ENCODE assay signal across 18 cellular contexts in the genomic region with DNA sequence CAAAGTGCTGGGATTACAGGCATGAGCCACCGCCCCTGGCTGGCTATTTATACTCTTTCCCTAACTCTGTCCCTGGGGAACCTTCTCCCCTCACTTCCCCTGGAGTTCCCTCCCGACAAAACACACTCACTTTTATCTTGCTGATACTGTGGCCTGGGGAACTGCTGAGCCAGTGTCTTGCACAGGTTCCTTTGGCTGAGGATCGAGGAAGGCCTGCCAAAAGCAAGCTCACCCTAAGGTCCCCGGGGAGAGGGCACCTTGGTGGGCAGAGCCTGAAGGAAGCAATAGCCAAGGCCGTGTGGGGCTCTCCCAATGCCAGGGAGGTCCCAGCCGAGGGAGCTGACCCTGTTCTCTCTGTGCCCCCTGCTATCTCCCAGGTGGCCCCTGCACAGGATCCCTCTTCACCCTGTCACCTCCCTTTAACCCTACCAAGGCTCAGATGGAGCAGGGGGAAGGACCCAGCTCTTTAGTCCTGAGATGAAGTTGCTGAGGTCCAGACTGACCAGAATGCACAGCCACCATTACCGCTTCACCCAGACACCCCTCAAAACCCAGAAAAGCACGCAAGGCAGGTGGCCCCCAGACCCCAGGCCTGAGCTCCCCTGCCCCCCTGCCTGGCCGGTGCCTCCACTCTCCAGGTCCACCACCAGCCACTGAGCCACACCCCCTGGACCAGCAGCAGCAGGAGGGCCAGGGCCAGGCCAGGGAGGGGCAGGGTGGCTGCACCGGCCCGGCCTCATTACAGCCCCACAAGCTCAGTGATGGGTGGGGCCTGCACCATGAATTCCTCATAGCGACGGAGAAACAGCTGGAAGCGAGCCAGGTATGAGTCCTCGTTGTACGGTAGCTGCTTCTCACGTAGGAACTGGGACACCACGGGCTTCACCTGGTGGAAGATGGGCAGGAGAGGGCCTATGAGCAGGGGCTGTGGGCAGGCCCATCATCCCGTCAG. TPM values are rescaled to one million over a fixed set of nuclear protein-coding genes. Genes with fewer than 3 reads are reported as not detected.
DNase-seq lines count a peak whose midpoint lies in the region; ATAC-seq and TF ChIP-seq lines count a peak whose summit lies in the region.
"Had no signal": no experiment of that assay in that cellular context is flagged by ENCODE, and none has a peak within 500 bp of the region (broad histone marks: within the 10 kb centered on the region; RNA-seq: fewer than 3 reads in every experiment).

No MANE protein-coding gene starts in this region.

- intact Hi-C loops in body of pancreas (cut with DNase I), result no loop called here
- intact Hi-C loops in left lung (cut with DNase I), result no loop called here

- no peaks in the 10 kb centered on the region for H3K9me3 ChIP-seq in BLaER1
- H3K9me3 ChIP-seq in HEK293 (ENCODE audit: control insufficient read depth, insufficient read depth, low read depth, low read length), result no peaks in the 10 kb centered on the region
- H3K9me3 ChIP-seq in body of pancreas, result no peaks in the 10 kb centered on the region
- H3K9me3 ChIP-seq in left lung, result no peaks in the 10 kb centered on the region

- POLR2A ChIA-PET in HEK293 (lab: Yijun Ruan, JAX), result interaction anchor here (0.7 to 1.2 kb wide), 4 partner anchors 25 to 95 kb away, joined by 3 to 5 read pairs (median 3); partner anchors contain the start of genes HID1 and OTOP2

- CTCF ChIA-PET in HEK293 (lab: Yijun Ruan, JAX), result interaction anchor here (0.6 to 1.6 kb wide), 8 partner anchors 15 to 1027 kb away, joined by 3 to 14 read pairs (median 3); no protein-coding TSS in a partner anchor

- H3K4me2 ChIP-seq in BLaER1, result peak overlapping the region; percentile 79

- WGBS in body of pancreas, 2 donors, result 40 to 41% methylated on average over 6 to 19 of the region's 19 CpGs

- H3K9ac ChIP-seq in BLaER1, result 0 out of 2 replicates have a peak overlapping the region, but pooled peaks have one; percentile 53

- no peaks in the 10 kb centered on the region for H4K20me1 ChIP-seq in BLaER1

- H3K36me3 ChIP-seq in BLaER1 (no peaks in the 10 kb centered on the region), HEK293 (ENCODE audit: control insufficient read depth in 2 of 2, insufficient read depth in 1 of 2, low read length in 2 of 2) (no peaks in the 10 kb centered on the region), body of pancreas (replicated peaks in 1 of 2; ENCODE audit: insufficient read depth in 1 of 2, low read depth in 2 of 2) (no peaks in the 10 kb centered on the region), left lung (no peaks in the 10 kb centered on the region)
- H3K36me3 ChIP-seq: WERI-Rb-1 had no signal

- H3K27ac ChIP-seq in BLaER1 (peak overlapping the region; percentile 44), HEK293 (ENCODE audit: extremely low read depth, low read depth, low read length) (no peak overlapping the region), body of pancreas (peak overlapping the region; percentile 60 to 94 (median 73)), left lung (no peak overlapping the region)
- H3K27ac ChIP-seq: WERI-Rb-1 had no signal

- DNase-seq in body of pancreas, result peak; percentile 47 to 76 (median 58)
- no peak for DNase-seq in left lung
- no peak for DNase-seq in stimulated activated CD4-positive, alpha-beta T cell treated with anti-CD3 and anti-CD28 coated beads, Interleukin-4, amount 100 ng/mL, for 4 hours
- DNase-seq in AG08396 (ENCODE audit: low spot score), result no peak
- no peak for DNase-seq in SIG-M5 (lab: John Stamatoyannopoulos, UW)
- DNase-seq: activated CD8-positive, alpha-beta memory T cell treated with anti-CD3 and anti-CD28 coated beads, Interleukin-2, amount 10 ng/mL, durations not matched to agents 7 days and 5 days; activated naive CD4-positive, alpha-beta T cell treated with anti-CD3 and anti-CD28 coated beads, Interleukin-2, amount 10 ng/mL, durations not matched to agents 7 days and 5 days; KG1; NCI-H1417 treated with DMSO at 0.1 percent for 48 hours; NK-92 treated with Interleukin-12 subunit alpha and Interleukin-12 subunit beta, amount 100 ng/mL, for 24 hours; stimulated activated CD4-positive, alpha-beta T cell treated with anti-CD3 and anti-CD28 coated beads, Interleukin-4, amount 100 ng/mL, for 1 hour; WERI-Rb-1 had no signal

- no peak for TF ChIP-seq POLR2A in body of pancreas (IDR thresholded peaks at IDR 0.05)

- H3K4me3 ChIP-seq in BLaER1 (no peak overlapping the region), HEK293 (ENCODE audit: low read depth, low read length) (no peak overlapping the region), body of pancreas (no peak overlapping the region), left lung (no peak overlapping the region)

- H3K27me3 ChIP-seq in BLaER1 (no peaks in the 10 kb centered on the region), body of pancreas (no peaks in the 10 kb centered on the region), left lung (peaks cover 0 to 24% of the 10 kb centered on the region in 2 donors)

- peaks cover 21% of the 10 kb centered on the region for H3K4me1 ChIP-seq in BLaER1
- peaks cover 4% of the 10 kb centered on the region; the same call in 1 of the 2 replicates for H3K4me1 ChIP-seq in HEK293 (ENCODE audit: control insufficient read depth, insufficient read depth, low read length)
- peaks cover 49% of the 10 kb centered on the region for H3K4me1 ChIP-seq in body of pancreas
- H3K4me1 ChIP-seq in left lung, result peaks cover 4 to 6% of the 10 kb centered on the region in 2 donors

- TF ChIP-seq CTCF in HEK293 (tag by site-specific recombination; IDR thresholded peaks at IDR 0.05) (no peak), body of pancreas (IDR thresholded peaks at IDR 0.05) (no peak), left lung (IDR thresholded peaks at IDR 0.05) (no peak)

- ATAC-seq in body of pancreas (peak; percentile 6), left lung (peak; percentile 4), GM19035 (IDR thresholded peaks at IDR 0.05; ENCODE audit: unreplicated experiment) (no peak)
- ATAC-seq: activated CD8-positive, alpha-beta memory T cell treated with anti-CD3 and anti-CD28 coated beads, Interleukin-2, amount 10 ng/mL, durations not matched to agents 7 days and 5 days; stimulated activated memory B cell treated with anti-CD40 and anti-IgM and Interleukin-4, amounts not matched to agents 10 μg/mL and 1 μg/mL and 100 μg/mL, for 72 hours had no signal

TF ChIP-seq in HEK293, 187 proteins besides CTCF, POLR2A, EP300 and RAD21 (continues in another document):
- TF ChIP-seq, protein P1, sequence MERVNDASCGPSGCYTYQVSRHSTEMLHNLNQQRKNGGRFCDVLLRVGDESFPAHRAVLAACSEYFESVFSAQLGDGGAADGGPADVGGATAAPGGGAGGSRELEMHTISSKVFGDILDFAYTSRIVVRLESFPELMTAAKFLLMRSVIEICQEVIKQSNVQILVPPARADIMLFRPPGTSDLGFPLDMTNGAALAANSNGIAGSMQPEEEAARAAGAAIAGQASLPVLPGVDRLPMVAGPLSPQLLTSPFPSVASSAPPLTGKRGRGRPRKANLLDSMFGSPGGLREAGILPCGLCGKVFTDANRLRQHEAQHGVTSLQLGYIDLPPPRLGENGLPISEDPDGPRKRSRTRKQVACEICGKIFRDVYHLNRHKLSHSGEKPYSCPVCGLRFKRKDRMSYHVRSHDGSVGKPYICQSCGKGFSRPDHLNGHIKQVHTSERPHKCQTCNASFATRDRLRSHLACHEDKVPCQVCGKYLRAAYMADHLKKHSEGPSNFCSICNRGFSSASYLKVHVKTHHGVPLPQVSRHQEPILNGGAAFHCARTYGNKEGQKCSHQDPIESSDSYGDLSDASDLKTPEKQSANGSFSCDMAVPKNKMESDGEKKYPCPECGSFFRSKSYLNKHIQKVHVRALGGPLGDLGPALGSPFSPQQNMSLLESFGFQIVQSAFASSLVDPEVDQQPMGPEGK (tag by site-specific recombination; IDR thresholded peaks at IDR 0.05), result peak; percentile 43; the same call in 1 of the 2 replicates
- no peak for TF ChIP-seq ZNF433 (tag by site-specific recombination; IDR thresholded peaks at IDR 0.05; ENCODE audit: low read depth)
- TF ChIP-seq ZNF558 (tag by site-specific recombination; IDR thresholded peaks at IDR 0.05), result no peak
- TF ChIP-seq ZNF629 (tag by site-specific recombination; IDR thresholded peaks at IDR 0.05), result no peak
- TF ChIP-seq, protein P2, sequence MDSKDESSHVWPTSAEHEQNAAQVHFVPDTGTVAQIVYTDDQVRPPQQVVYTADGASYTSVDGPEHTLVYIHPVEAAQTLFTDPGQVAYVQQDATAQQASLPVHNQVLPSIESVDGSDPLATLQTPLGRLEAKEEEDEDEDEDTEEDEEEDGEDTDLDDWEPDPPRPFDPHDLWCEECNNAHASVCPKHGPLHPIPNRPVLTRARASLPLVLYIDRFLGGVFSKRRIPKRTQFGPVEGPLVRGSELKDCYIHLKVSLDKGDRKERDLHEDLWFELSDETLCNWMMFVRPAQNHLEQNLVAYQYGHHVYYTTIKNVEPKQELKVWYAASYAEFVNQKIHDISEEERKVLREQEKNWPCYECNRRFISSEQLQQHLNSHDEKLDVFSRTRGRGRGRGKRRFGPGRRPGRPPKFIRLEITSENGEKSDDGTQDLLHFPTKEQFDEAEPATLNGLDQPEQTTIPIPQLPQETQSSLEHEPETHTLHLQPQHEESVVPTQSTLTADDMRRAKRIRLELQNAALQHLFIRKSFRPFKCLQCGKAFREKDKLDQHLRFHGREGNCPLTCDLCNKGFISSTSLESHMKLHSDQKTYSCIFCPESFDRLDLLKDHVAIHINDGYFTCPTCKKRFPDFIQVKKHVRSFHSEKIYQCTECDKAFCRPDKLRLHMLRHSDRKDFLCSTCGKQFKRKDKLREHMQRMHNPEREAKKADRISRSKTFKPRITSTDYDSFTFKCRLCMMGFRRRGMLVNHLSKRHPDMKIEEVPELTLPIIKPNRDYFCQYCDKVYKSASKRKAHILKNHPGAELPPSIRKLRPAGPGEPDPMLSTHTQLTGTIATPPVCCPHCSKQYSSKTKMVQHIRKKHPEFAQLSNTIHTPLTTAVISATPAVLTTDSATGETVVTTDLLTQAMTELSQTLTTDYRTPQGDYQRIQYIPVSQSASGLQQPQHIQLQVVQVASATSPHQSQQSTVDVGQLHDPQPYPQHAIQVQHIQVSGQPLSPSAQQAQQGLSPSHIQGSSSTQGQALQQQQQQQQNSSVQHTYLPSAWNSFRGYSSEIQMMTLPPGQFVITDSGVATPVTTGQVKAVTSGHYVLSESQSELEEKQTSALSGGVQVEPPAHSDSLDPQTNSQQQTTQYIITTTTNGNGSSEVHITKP (tag by site-specific recombination; IDR thresholded peaks at IDR 0.05), result no peak
- peak; percentile 42; the same call in 1 of the 2 replicates for TF ChIP-seq SP3 (tag by site-specific recombination; IDR thresholded peaks at IDR 0.05)
- 0 out of 2 replicates have a peak, but pooled peaks have one; percentile 19 for TF ChIP-seq KLF9 (tag by site-specific recombination; IDR thresholded peaks at IDR 0.05; ENCODE audit: low read depth)
- TF ChIP-seq ZIC2 (tag by site-specific recombination; IDR thresholded peaks at IDR 0.05), result peak; percentile 8; the same call in 1 of the 2 replicates

RNA-seq across cellular contexts. Expression of gene FDXR, which starts 5.1 kb away (rescaled TPM):
- total RNA-seq in body of pancreas (10 to 100 TPM; 14.3 to 25.7 TPM), left lung (10 to 100 TPM in 1 of 2 donors, 1 to 10 TPM in 1; 7.7 to 17.2 TPM)

RNA-seq across cellular contexts. Expression of gene FADS6, which starts 15.6 kb away (rescaled TPM):
- total RNA-seq in body of pancreas (not detected), left lung (not detected)
- total RNA-seq: activated CD8-positive, alpha-beta memory T cell treated with anti-CD3 and anti-CD28 coated beads, Interleukin-2, amount 10 ng/mL, durations not matched to agents 7 days and 5 days; B cell; pulmonary artery endothelial cell had no signal

RNA-seq across cellular contexts. Expression of gene GRIN2C, which starts 18.2 kb away (rescaled TPM):
- total RNA-seq in body of pancreas (not detected), left lung (under 1 TPM in 1 of 2 donors, not detected in 1; 0.26 TPM)
- total RNA-seq: B cell had no signal

RNA-seq across cellular contexts. Expression of gene USH1G, which starts 45.2 kb away (rescaled TPM):
- total RNA-seq in body of pancreas (under 1 TPM in 1 of 2 donors, not detected in 1; under 0.01 TPM), left lung (not detected)
- total RNA-seq: activated CD8-positive, alpha-beta memory T cell treated with anti-CD3 and anti-CD28 coated beads, Interleukin-2, amount 10 ng/mL, durations not matched to agents 7 days and 5 days; B cell; pulmonary artery endothelial cell had no signal

RNA-seq across cellular contexts. Expression of gene OTOP2, which starts 46.2 kb away (rescaled TPM):
- total RNA-seq in body of pancreas (not detected), left lung (not detected)
- total RNA-seq: activated CD8-positive, alpha-beta memory T cell treated with anti-CD3 and anti-CD28 coated beads, Interleukin-2, amount 10 ng/mL, durations not matched to agents 7 days and 5 days; B cell; pulmonary artery endothelial cell had no signal

Comparison
In these comparisons a context has a peak if more than half of its experiments do, and no peak if none do; other contexts are left out.
1. H3K27ac ChIP-seq: peak in BLaER1 (single experiment) and body of pancreas (4 of 4); none in HEK293 (single experiment) and left lung (0 of 2).
2. DNase-seq: peak in body of pancreas (4 of 4); none in left lung (0 of 2), stimulated activated CD4-positive, alpha-beta T cell treated with anti-CD3 and anti-CD28 coated beads, Interleukin-4, amount 100 ng/mL, for 4 hours (0 of 2), AG08396 (single experiment) and SIG-M5 (single experiment).